ENCODE assay signal across 9 cellular contexts in the genomic region with DNA sequence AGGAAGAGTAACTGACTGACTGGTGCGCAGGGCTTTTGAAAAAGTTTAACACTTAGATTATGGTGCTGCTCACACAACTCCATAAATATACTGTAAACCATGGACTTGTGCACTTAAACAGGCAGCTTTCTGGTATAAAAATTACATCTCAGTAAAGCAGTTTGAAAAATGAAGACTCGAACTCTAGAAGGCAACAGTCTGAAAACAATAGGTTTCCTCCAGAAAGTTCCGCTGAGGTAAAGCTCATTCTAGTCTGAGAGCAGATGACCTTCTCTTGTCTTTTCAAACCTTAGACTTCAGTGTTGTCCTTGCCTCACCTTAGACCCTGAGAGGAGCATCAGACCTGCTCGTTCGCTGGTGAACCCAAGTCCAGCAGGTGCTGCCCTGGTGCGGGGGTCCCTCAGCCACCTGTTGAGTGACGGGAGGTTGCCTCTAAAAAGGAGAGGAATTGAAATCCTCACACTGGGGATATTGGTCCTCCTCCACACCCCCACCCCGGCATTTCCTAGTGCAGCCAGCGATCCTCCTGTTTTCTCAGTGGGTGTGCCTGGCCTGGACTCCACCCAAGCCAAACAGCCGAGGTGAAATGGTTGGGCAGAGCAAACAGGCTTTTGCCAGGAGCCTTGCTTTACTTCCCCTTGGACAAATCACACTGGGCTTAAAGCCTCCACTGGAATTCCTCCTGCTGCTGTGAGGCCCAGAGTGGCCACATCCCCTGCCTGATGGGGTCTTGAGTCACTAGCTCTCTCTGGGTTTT.
DNase-seq lines count a peak whose midpoint lies in the region; ATAC-seq lines count a peak whose summit lies in the region.
"Had no signal": no experiment of that assay in that cellular context is flagged by ENCODE, and none has a peak within 500 bp of the region (broad histone marks: within the 10 kb centered on the region; RNA-seq: fewer than 3 reads in every experiment).

No MANE protein-coding gene starts in this region.

- no peaks in the 10 kb centered on the region for H3K36me3 ChIP-seq in mucosa of rectum (ENCODE audit: control insufficient read depth in 2 of 2, insufficient read depth in 2 of 2, low read length in 2 of 2)

- DNase-seq in COR-L47 (lab: John Stamatoyannopoulos, UW) (peak; percentile 55), NCI-H2196 (lab: John Stamatoyannopoulos, UW; ENCODE audit: unreplicated experiment) (peak; percentile 66), dedifferentiated amniotic fluid mesenchymal stem cell (ENCODE audit: extremely low spot score) (peak; percentile 65), nucleus accumbens (lab: John Stamatoyannopoulos, UW) (no peak)

- peak overlapping the region; percentile 94 to 97 for H3K27ac ChIP-seq in mucosa of rectum (ENCODE audit: low read depth in 2 of 2, low read length in 2 of 2)

- H3K27me3 ChIP-seq in mucosa of rectum (ENCODE audit: control insufficient read depth in 2 of 2, insufficient read depth in 2 of 2, low read length in 2 of 2) = no peaks in the 10 kb centered on the region

- peak overlapping the region; percentile 65 to 73 for H3K9ac ChIP-seq in mucosa of rectum (ENCODE audit: low read depth in 1 of 2, low read length in 2 of 2)

- H3K4me3 ChIP-seq in mucosa of rectum (ENCODE audit: low read length in 2 of 2) = peak overlapping the region; percentile 52 to 71
- H3K4me3 ChIP-seq: skin epidermis had no signal

- no peaks in the 10 kb centered on the region for H3K9me3 ChIP-seq in mucosa of rectum (ENCODE audit: control insufficient read depth in 2 of 2, low read length in 2 of 2)

- ATAC-seq in HG02938 (IDR thresholded peaks at IDR 0.05; ENCODE audit: unreplicated experiment) = no peak
- ATAC-seq in GM21825 (IDR thresholded peaks at IDR 0.05; ENCODE audit: unreplicated experiment) = no peak
- no peak for ATAC-seq in HG02973 (IDR thresholded peaks at IDR 0.05; ENCODE audit: unreplicated experiment)

- H3K4me1 ChIP-seq in mucosa of rectum (ENCODE audit: control insufficient read depth in 2 of 2, insufficient read depth in 2 of 2, low read length in 2 of 2) = peaks cover 18 to 54% of the 10 kb centered on the region in 2 donors

Comparison
In these comparisons a context has a peak if more than half of its experiments do, and no peak if none do; other contexts are left out.
1. DNase-seq: peak in COR-L47 (single experiment), NCI-H2196 (single experiment) and dedifferentiated amniotic fluid mesenchymal stem cell (single experiment); none in nucleus accumbens (0 of 56).